7 cellular contexts compared by ENCODE assay signal in genomic region chrX:103533428-103534216, GRCh38. TPM values are rescaled to one million over a fixed set of nuclear protein-coding genes. Genes with fewer than 3 reads are reported as not detected.
A peak's percentile ranks its signal among the peaks of the same experiment; 100 is the strongest.
DNase-seq lines count a peak whose midpoint lies in the region; ATAC-seq and TF ChIP-seq lines count a peak whose summit lies in the region.

No MANE protein-coding gene starts in this region.

- peaks cover 4% of the 10 kb centered on the region for H3K4me1 Mint-ChIP-seq in activated T-helper 2 cell treated with anti-CD3 and anti-CD28 coated beads, Interferon-gamma antibody, Interleukin-2, Interleukin-4, amounts not matched to agents 10 μg/mL and 5 μg/mL and 100 μg/mL, durations not matched to agents 14 hours and 24 hours and 36 hours (ENCODE audit: low read depth)
- H3K4me1 Mint-ChIP-seq in nephron = peaks cover 5% of the 10 kb centered on the region

- 0 out of 2 replicates have a peak overlapping the region, but pooled peaks have one; percentile 13 for H3K9ac ChIP-seq in PC-3 (ENCODE audit: low read length)

- H3K27ac Mint-ChIP-seq in activated T-helper 2 cell treated with anti-CD3 and anti-CD28 coated beads, Interferon-gamma antibody, Interleukin-2, Interleukin-4, amounts not matched to agents 10 μg/mL and 5 μg/mL and 100 μg/mL, durations not matched to agents 14 hours and 24 hours and 36 hours = no peak overlapping the region
- peak overlapping the region; percentile 30 to 46 (median 30) for H3K27ac Mint-ChIP-seq in nephron

- H3K4me3 ChIP-seq in PC-3 (ENCODE audit: low read length) (peak overlapping the region; percentile 62), fibroblast of the aortic adventitia (ENCODE audit: low read depth, low read length) (peak overlapping the region; percentile 43)

- H3K4me1 ChIP-seq in PC-3 (ENCODE audit: insufficient read depth, low read length) = peaks cover 5% of the 10 kb centered on the region

- no peaks in the 10 kb centered on the region for H3K9me2 ChIP-seq in PC-3 (replicated peaks; ENCODE audit: low read length)

- no peaks in the 10 kb centered on the region for H3K9me3 ChIP-seq in PC-3 (ENCODE audit: low read length)

- no peak overlapping the region for H3K27ac ChIP-seq in PC-3 (ENCODE audit: low read length)

- DNase-seq in GM13976 (ENCODE audit: low spot score) (peak; percentile 14), HPDE6-E6E7 (ENCODE audit: extremely low spot score) (peak; percentile 11), PC-3 (peak; percentile 83), fibroblast of the aortic adventitia (ENCODE audit: low read depth) (peak; percentile 81)
- DNase-seq in activated T-helper 2 cell treated with anti-CD3 and anti-CD28 coated beads, Interferon-gamma antibody, Interleukin-2, Interleukin-4, amounts not matched to agents 10 μg/mL and 5 μg/mL and 100 μg/mL, durations not matched to agents 14 hours and 24 hours and 36 hours (ENCODE audit: low spot score) = peak; percentile 26
- peak; percentile 49 for DNase-seq in stimulated activated naive CD4-positive, alpha-beta T cell treated with Interleukin-2 at 50 U/mL for 16 hours (lab: John Stamatoyannopoulos, UW)

- no peaks in the 10 kb centered on the region for H3F3A ChIP-seq in PC-3 (ENCODE audit: low read length, unreplicated experiment)

- BruUV-seq in PC-3 (replicated peaks; lab: Mats Ljungman, UMichigan) = no TSS peak

- peak overlapping the region; percentile 72 for H3K4me2 ChIP-seq in PC-3 (ENCODE audit: low read length)

- POLR2A ChIA-PET in PC-3 (lab: Charles Lee; ENCODE audit: unreplicated experiment) = no interaction called here

- peak; percentile 86 for ATAC-seq in PC-3

- no peaks in the 10 kb centered on the region for H3K9me3 Mint-ChIP-seq in activated T-helper 2 cell treated with anti-CD3 and anti-CD28 coated beads, Interferon-gamma antibody, Interleukin-2, Interleukin-4, amounts not matched to agents 10 μg/mL and 5 μg/mL and 100 μg/mL, durations not matched to agents 14 hours and 24 hours and 36 hours
- no peaks in the 10 kb centered on the region for H3K9me3 Mint-ChIP-seq in nephron

- no peaks in the 10 kb centered on the region for H3K27me3 Mint-ChIP-seq in activated T-helper 2 cell treated with anti-CD3 and anti-CD28 coated beads, Interferon-gamma antibody, Interleukin-2, Interleukin-4, amounts not matched to agents 10 μg/mL and 5 μg/mL and 100 μg/mL, durations not matched to agents 14 hours and 24 hours and 36 hours (ENCODE audit: low read depth)
- H3K27me3 Mint-ChIP-seq in nephron (ENCODE audit: low read depth) = no peaks in the 10 kb centered on the region

- intact Hi-C loops in PC-3 (cut with micrococcal nuclease) = loop anchor here (1.0 to 5.0 kb wide), 5 partner anchors 54 to 284 kb away; partner anchors contain the start of genes MORF4L2 and TCEAL4
- intact Hi-C loops in activated T-helper 2 cell treated with anti-CD3 and anti-CD28 coated beads, Interferon-gamma antibody, Interleukin-2, Interleukin-4, amounts not matched to agents 10 μg/mL and 5 μg/mL and 100 μg/mL, durations not matched to agents 14 hours and 24 hours and 36 hours (cut with micrococcal nuclease) = loop anchor here (2.0 to 5.0 kb wide), 2 partner anchors 154 to 283 kb away; partner anchors contain the start of gene MORF4L2

- no peaks in the 10 kb centered on the region for H3K36me3 ChIP-seq in PC-3 (ENCODE audit: low read depth, low read length)

- no peaks in the 10 kb centered on the region for H3K79me2 ChIP-seq in PC-3 (ENCODE audit: low read length)

- H4K20me1 ChIP-seq in PC-3 (ENCODE audit: low read length) = no peaks in the 10 kb centered on the region

- CTCF ChIA-PET in PC-3 (lab: Charles Lee) = interaction anchor here (0.5 to 1.5 kb wide), 2 partner anchors 96 to 143 kb away, joined by 3 to 6 read pairs; no protein-coding TSS in a partner anchor

- H2AFZ ChIP-seq in PC-3 (ENCODE audit: low read length) = peak overlapping the region; percentile 79

- in situ Hi-C loops in GM13976 (cut with MboI; ENCODE audit: low sequenced_read_pairs, unreplicated experiment) = no loop called here

- H3K4me3 Mint-ChIP-seq in activated T-helper 2 cell treated with anti-CD3 and anti-CD28 coated beads, Interferon-gamma antibody, Interleukin-2, Interleukin-4, amounts not matched to agents 10 μg/mL and 5 μg/mL and 100 μg/mL, durations not matched to agents 14 hours and 24 hours and 36 hours (ENCODE audit: low read depth) = peak overlapping the region; percentile 65
- peak overlapping the region; percentile 87 to 89 (median 88) for H3K4me3 Mint-ChIP-seq in nephron

- H3K36me3 Mint-ChIP-seq in activated T-helper 2 cell treated with anti-CD3 and anti-CD28 coated beads, Interferon-gamma antibody, Interleukin-2, Interleukin-4, amounts not matched to agents 10 μg/mL and 5 μg/mL and 100 μg/mL, durations not matched to agents 14 hours and 24 hours and 36 hours (ENCODE audit: low read depth) = no peaks in the 10 kb centered on the region
- no peaks in the 10 kb centered on the region for H3K36me3 Mint-ChIP-seq in nephron (ENCODE audit: low read depth)

- TF ChIP-seq CTCF in GM13976 (IDR thresholded peaks at IDR 0.05; ENCODE audit: borderline replicate concordance, control extremely low read depth, extremely low read depth, insufficient read depth, missing control alignments) (peak; percentile 79), PC-3 (conservative IDR thresholded peaks at IDR 0.05; ENCODE audit: low read depth, low read length) (peak; percentile 89), fibroblast of the aortic adventitia (IDR thresholded peaks at IDR 0.05; ENCODE audit: insufficient read depth, low read length) (peak; percentile 82), nephron (IDR thresholded peaks at IDR 0.05; ENCODE audit: unreplicated experiment in 3 of 3) (peak; percentile 71 to 80 (median 72))

- no peaks in the 10 kb centered on the region for H3K27me3 ChIP-seq in PC-3 (ENCODE audit: low read length)

RNA-seq across cellular contexts. Expression of gene RAB40A, which starts 14.3 kb away (rescaled TPM):
- total RNA-seq in PC-3 (2014; rRNA removed) (0.04 TPM in 1 of 2 replicates, not detected in the other), fibroblast of the aortic adventitia (ENCODE audit: low replicate concordance) (0.27 and 0.57 TPM in 2 replicates)
- total RNA-seq in activated T-helper 2 cell treated with anti-CD3 and anti-CD28 coated beads, Interferon-gamma antibody, Interleukin-2, Interleukin-4, amounts not matched to agents 10 μg/mL and 5 μg/mL and 100 μg/mL, durations not matched to agents 14 hours and 24 hours and 36 hours = not detected in 2 replicates

RNA-seq across cellular contexts. Expression of gene TCEAL4, which starts 51.7 kb away (rescaled TPM):
- total RNA-seq in PC-3 (2014; rRNA removed) = 29.8 and 40.8 TPM in 2 replicates
- total RNA-seq in activated T-helper 2 cell treated with anti-CD3 and anti-CD28 coated beads, Interferon-gamma antibody, Interleukin-2, Interleukin-4, amounts not matched to agents 10 μg/mL and 5 μg/mL and 100 μg/mL, durations not matched to agents 14 hours and 24 hours and 36 hours = 6.1 TPM in 2 replicates
- 47.1 and 100 TPM in 2 replicates for total RNA-seq in fibroblast of the aortic adventitia (ENCODE audit: low replicate concordance)

Comparison
In these comparisons a context has a peak if more than half of its experiments do, and no peak if none do; other contexts are left out.
1. DNase-seq: peak in every context shown above with its lines; median percentile 83 in PC-3; 81 in fibroblast of the aortic adventitia; 49 in stimulated activated naive CD4-positive, alpha-beta T cell treated with Interleukin-2 at 50 U/mL for 16 hours; 26 in activated T-helper 2 cell treated with anti-CD3 and anti-CD28 coated beads, Interferon-gamma antibody, Interleukin-2, Interleukin-4, amounts not matched to agents 10 μg/mL and 5 μg/mL and 100 μg/mL, durations not matched to agents 14 hours and 24 hours and 36 hours; 14 in GM13976; 11 in HPDE6-E6E7.